ENCODE assay signal across 11 cellular contexts in the genomic region with DNA sequence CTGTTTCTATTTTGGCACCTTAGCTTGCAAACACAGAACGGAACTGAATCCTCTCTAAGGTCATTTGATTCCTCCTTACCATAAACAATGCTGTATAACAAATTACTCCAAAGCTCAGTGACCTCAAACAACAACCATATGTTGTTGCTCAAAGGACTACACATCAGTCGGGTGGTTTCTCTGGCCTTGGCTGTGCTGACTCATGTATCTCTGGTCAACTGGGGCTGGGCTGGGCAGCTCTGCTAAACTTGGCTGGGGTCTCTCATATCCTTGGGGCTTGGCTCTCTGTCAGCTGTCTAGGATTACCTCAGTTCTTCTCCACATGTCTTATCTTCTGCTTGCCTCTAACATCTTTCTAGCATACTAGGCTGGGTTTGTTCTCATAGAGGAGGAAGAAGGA.
DNase-seq lines count a peak whose midpoint lies in the region; ATAC-seq and TF ChIP-seq lines count a peak whose summit lies in the region.
"Had no signal": no experiment of that assay in that cellular context is flagged by ENCODE, and none has a peak within 500 bp of the region (broad histone marks: within the 10 kb centered on the region; RNA-seq: fewer than 3 reads in every experiment).

No MANE protein-coding gene starts in this region.

- ATAC-seq in natural killer cell (no peak), memory B cell (ENCODE audit: low read depth) (no peak), GM19463 (IDR thresholded peaks at IDR 0.05; ENCODE audit: unreplicated experiment) (no peak)
- ATAC-seq in natural killer cell treated with Interleukin-12 subunit alpha and Interleukin-12 subunit beta and Interleukin-15 and Interleukin-18, amount 100 ng/mL, for 72 hours: no peak

- H3K27me3 Mint-ChIP-seq in natural killer cell (ENCODE audit: low read depth in 2 of 2): no peaks in the 10 kb centered on the region
- no peaks in the 10 kb centered on the region for H3K27me3 Mint-ChIP-seq in natural killer cell treated with Interleukin-12 subunit alpha and Interleukin-12 subunit beta and Interleukin-15 and Interleukin-18, amount 100 ng/mL, for 72 hours
- H3K27me3 Mint-ChIP-seq in memory B cell: no peaks in the 10 kb centered on the region
- H3K27me3 Mint-ChIP-seq: B cell had no signal

- intact Hi-C loops in natural killer cell (cut with micrococcal nuclease): no loop called here

- H3K9me3 Mint-ChIP-seq in natural killer cell: no peaks in the 10 kb centered on the region
- H3K9me3 Mint-ChIP-seq in natural killer cell treated with Interleukin-12 subunit alpha and Interleukin-12 subunit beta and Interleukin-15 and Interleukin-18, amount 100 ng/mL, for 72 hours: no peaks in the 10 kb centered on the region
- H3K9me3 Mint-ChIP-seq in memory B cell: no peaks in the 10 kb centered on the region

- DNase-seq in natural killer cell (no peak), cardiac fibroblast (ENCODE audit: low read depth in 2 of 2) (peak; percentile 91 to 95), memory B cell (ENCODE audit: low spot score in 2 of 2) (no peak), T-helper 9 cell (no peak), occipital lobe (lab: John Stamatoyannopoulos, UW) (no peak)
- no peak for DNase-seq in natural killer cell treated with Interleukin-12 subunit alpha and Interleukin-12 subunit beta and Interleukin-15 and Interleukin-18, amount 100 ng/mL, for 72 hours (ENCODE audit: low spot score)
- no peak for DNase-seq in activated naive CD4-positive, alpha-beta T cell treated with Interleukin-2 at 50 U/mL for 16 hours
- DNase-seq: activated CD8-positive, alpha-beta memory T cell treated with anti-CD3 and anti-CD28 coated beads, Interleukin-2, amount 50 U/mL, for 48 hours; Kasumi-1 had no signal

- no peaks in the 10 kb centered on the region for H3K36me3 Mint-ChIP-seq in natural killer cell
- no peaks in the 10 kb centered on the region for H3K36me3 Mint-ChIP-seq in natural killer cell treated with Interleukin-12 subunit alpha and Interleukin-12 subunit beta and Interleukin-15 and Interleukin-18, amount 100 ng/mL, for 72 hours
- H3K36me3 Mint-ChIP-seq in memory B cell: peaks cover 8% of the 10 kb centered on the region

- H3K4me1 Mint-ChIP-seq in natural killer cell: peaks cover 60 to 63% of the 10 kb centered on the region in 2 donors
- H3K4me1 Mint-ChIP-seq in natural killer cell treated with Interleukin-12 subunit alpha and Interleukin-12 subunit beta and Interleukin-15 and Interleukin-18, amount 100 ng/mL, for 72 hours (ENCODE audit: low read depth in 2 of 2): peaks cover 50 to 52% of the 10 kb centered on the region in 2 donors
- peaks cover 45% of the 10 kb centered on the region for H3K4me1 Mint-ChIP-seq in memory B cell

- no peak overlapping the region for H3K4me3 ChIP-seq in cardiac fibroblast (replicated peaks in 1 of 2; ENCODE audit: low read depth in 2 of 2, low read length in 2 of 2)

- no peak overlapping the region for H3K4me3 Mint-ChIP-seq in natural killer cell
- no peak overlapping the region for H3K4me3 Mint-ChIP-seq in natural killer cell treated with Interleukin-12 subunit alpha and Interleukin-12 subunit beta and Interleukin-15 and Interleukin-18, amount 100 ng/mL, for 72 hours
- no peak overlapping the region for H3K4me3 Mint-ChIP-seq in memory B cell
- H3K4me3 Mint-ChIP-seq: B cell had no signal

- TF ChIP-seq CTCF in natural killer cell (IDR thresholded peaks at IDR 0.05): no peak
- TF ChIP-seq CTCF in cardiac fibroblast (IDR thresholded peaks at IDR 0.05; ENCODE audit: low read depth, low read length): no peak

- H3K27ac Mint-ChIP-seq in natural killer cell (peak overlapping the region; percentile 45 to 66), memory B cell (peak overlapping the region; percentile 5)
- H3K27ac Mint-ChIP-seq in natural killer cell treated with Interleukin-12 subunit alpha and Interleukin-12 subunit beta and Interleukin-15 and Interleukin-18, amount 100 ng/mL, for 72 hours: peak overlapping the region in 1 of 2 donors; percentile 7
- H3K27ac Mint-ChIP-seq: B cell had no signal

Comparison
In these comparisons a context has a peak if more than half of its experiments do, and no peak if none do; other contexts are left out.
1. DNase-seq: peak in cardiac fibroblast (2 of 2); none in natural killer cell (single experiment), natural killer cell treated with Interleukin-12 subunit alpha and Interleukin-12 subunit beta and Interleukin-15 and Interleukin-18, amount 100 ng/mL, for 72 hours (single experiment), memory B cell (0 of 2), activated naive CD4-positive, alpha-beta T cell treated with Interleukin-2 at 50 U/mL for 16 hours (single experiment), T-helper 9 cell (single experiment) and occipital lobe (single experiment).